In the genomic region with DNA sequence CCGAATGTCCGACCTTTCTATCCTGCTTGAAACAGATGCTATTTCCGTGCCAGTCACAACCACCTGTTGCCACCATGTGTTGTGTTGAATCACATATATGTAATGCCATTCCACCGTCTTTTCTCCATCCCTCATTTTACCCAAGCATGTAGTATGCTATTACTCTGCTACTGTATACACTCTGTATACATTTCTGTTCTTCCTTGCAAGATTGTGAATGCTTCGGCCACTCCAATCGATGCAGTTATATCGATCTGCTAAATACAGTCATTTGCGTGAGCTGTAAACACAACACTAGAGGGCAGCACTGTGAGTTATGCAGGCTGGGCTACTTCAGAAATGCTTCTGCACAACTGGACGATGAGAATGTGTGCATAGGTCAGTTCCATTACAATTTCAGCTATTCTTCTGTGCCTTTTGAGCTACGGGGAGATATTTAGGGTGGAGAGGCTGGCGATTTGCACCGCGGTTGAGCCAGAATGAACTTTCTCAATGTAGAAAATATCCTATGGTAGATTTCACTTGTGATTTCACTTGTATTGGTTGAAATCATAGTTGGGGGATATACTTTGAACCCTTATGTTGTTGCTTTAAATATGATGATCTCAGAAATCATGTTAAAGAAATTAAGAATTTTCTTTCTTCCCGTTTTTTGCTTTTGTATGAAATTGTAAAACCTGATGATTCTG, we compare ENCODE assay signal across 8 cellular contexts.
DNase-seq lines count a peak whose midpoint lies in the region; ATAC-seq and TF ChIP-seq lines count a peak whose summit lies in the region.

No MANE protein-coding gene starts in this region.

- no peaks in the 10 kb centered on the region for H3K9me3 ChIP-seq in HEK293 (ENCODE audit: control insufficient read depth, insufficient read depth, low read depth, low read length)
- no peaks in the 10 kb centered on the region for H3K9me3 ChIP-seq in WERI-Rb-1 (ENCODE audit: severe bottlenecking)
- no peaks in the 10 kb centered on the region for H3K9me3 ChIP-seq in right atrium auricular region

- H3K36me3 ChIP-seq in HEK293 (ENCODE audit: control insufficient read depth in 2 of 2, insufficient read depth in 1 of 2, low read length in 2 of 2) (no peaks in the 10 kb centered on the region), WERI-Rb-1 (no peaks in the 10 kb centered on the region), right atrium auricular region (no peaks in the 10 kb centered on the region)

- no peaks in the 10 kb centered on the region for H3K4me1 ChIP-seq in HEK293 (ENCODE audit: control insufficient read depth, insufficient read depth, low read length)
- no peaks in the 10 kb centered on the region for H3K4me1 ChIP-seq in right atrium auricular region

- H3K4me3 ChIP-seq in GM12864 (ENCODE audit: low read depth, low read length): no peak overlapping the region
- H3K4me3 ChIP-seq in HEK293 (ENCODE audit: low read depth, low read length): no peak overlapping the region
- no peak overlapping the region for H3K4me3 ChIP-seq in WERI-Rb-1 (ENCODE audit: low read depth, low read length)
- H3K4me3 ChIP-seq in right atrium auricular region: no peak overlapping the region

- POLR2A ChIA-PET in HEK293 (lab: Yijun Ruan, JAX): no interaction called here

- H3K27ac ChIP-seq in HEK293 (ENCODE audit: extremely low read depth, low read depth, low read length) (no peak overlapping the region), WERI-Rb-1 (no peak overlapping the region), right atrium auricular region (no peak overlapping the region)

- peak; percentile 27 to 35 for DNase-seq in AML-193 (lab: John Stamatoyannopoulos, UW)
- peak; percentile 64 for DNase-seq in GM12864 (ENCODE audit: low read depth)
- DNase-seq in M059J (ENCODE audit: low read depth): peak; percentile 56
- peak; percentile 54 for DNase-seq in WERI-Rb-1
- DNase-seq in right atrium auricular region (ENCODE audit: low spot score): no peak
- peak; percentile 2 for DNase-seq in smooth muscle cell of the brain vasculature (ENCODE audit: low read depth, low spot score)

- CTCF ChIA-PET in HEK293 (lab: Yijun Ruan, JAX): interaction anchor here (0.5 to 8.0 kb wide), 28 partner anchors 9 to 865 kb away, joined by 3 to 68 read pairs (median 5); no protein-coding TSS in a partner anchor

- H3K27me3 ChIP-seq in WERI-Rb-1 (ENCODE audit: insufficient read depth, low read depth, severe bottlenecking): no peaks in the 10 kb centered on the region
- H3K27me3 ChIP-seq in right atrium auricular region: no peaks in the 10 kb centered on the region

- ATAC-seq in HG03439 (IDR thresholded peaks at IDR 0.05; ENCODE audit: unreplicated experiment): no peak

- TF ChIP-seq CTCF in GM12864 (IDR thresholded peaks at IDR 0.05; ENCODE audit: low read depth, low read length, missing control alignments) (peak; percentile 72), HEK293 (tag by site-specific recombination; IDR thresholded peaks at IDR 0.05) (peak; percentile 66), WERI-Rb-1 (IDR thresholded peaks at IDR 0.05; ENCODE audit: low read depth, low read length) (peak; percentile 77), right atrium auricular region (IDR thresholded peaks at IDR 0.05) (peak; percentile 16 to 56)

TF ChIP-seq in HEK293, 187 proteins besides CTCF, POLR2A, EP300 and RAD21:
- TF ChIP-seq PRDM1 (tag by site-specific recombination; IDR thresholded peaks at IDR 0.05): peak; percentile 37; the same call in 1 of the 2 replicates
- TF ChIP-seq, protein P1, sequence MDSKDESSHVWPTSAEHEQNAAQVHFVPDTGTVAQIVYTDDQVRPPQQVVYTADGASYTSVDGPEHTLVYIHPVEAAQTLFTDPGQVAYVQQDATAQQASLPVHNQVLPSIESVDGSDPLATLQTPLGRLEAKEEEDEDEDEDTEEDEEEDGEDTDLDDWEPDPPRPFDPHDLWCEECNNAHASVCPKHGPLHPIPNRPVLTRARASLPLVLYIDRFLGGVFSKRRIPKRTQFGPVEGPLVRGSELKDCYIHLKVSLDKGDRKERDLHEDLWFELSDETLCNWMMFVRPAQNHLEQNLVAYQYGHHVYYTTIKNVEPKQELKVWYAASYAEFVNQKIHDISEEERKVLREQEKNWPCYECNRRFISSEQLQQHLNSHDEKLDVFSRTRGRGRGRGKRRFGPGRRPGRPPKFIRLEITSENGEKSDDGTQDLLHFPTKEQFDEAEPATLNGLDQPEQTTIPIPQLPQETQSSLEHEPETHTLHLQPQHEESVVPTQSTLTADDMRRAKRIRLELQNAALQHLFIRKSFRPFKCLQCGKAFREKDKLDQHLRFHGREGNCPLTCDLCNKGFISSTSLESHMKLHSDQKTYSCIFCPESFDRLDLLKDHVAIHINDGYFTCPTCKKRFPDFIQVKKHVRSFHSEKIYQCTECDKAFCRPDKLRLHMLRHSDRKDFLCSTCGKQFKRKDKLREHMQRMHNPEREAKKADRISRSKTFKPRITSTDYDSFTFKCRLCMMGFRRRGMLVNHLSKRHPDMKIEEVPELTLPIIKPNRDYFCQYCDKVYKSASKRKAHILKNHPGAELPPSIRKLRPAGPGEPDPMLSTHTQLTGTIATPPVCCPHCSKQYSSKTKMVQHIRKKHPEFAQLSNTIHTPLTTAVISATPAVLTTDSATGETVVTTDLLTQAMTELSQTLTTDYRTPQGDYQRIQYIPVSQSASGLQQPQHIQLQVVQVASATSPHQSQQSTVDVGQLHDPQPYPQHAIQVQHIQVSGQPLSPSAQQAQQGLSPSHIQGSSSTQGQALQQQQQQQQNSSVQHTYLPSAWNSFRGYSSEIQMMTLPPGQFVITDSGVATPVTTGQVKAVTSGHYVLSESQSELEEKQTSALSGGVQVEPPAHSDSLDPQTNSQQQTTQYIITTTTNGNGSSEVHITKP (tag by site-specific recombination; IDR thresholded peaks at IDR 0.05): 0 out of 2 replicates have a peak, but pooled peaks have one; percentile 26
- TF ChIP-seq ZNF654 (tag by site-specific recombination; IDR thresholded peaks at IDR 0.05; ENCODE audit: low read depth): peak; percentile 55
- peak; percentile 100 for TF ChIP-seq SCRT1 (tag by site-specific recombination; IDR thresholded peaks at IDR 0.05; ENCODE audit: borderline replicate concordance)
- peak; percentile 40; the same call in 1 of the 2 replicates for TF ChIP-seq ZNF501 (tag by site-specific recombination; IDR thresholded peaks at IDR 0.05)
- TF ChIP-seq SCRT2 (tag by site-specific recombination; IDR thresholded peaks at IDR 0.05): peak; percentile 100
- no peak for TF ChIP-seq ZNF169 (tag by site-specific recombination; IDR thresholded peaks at IDR 0.05)
- peak; percentile 96 for TF ChIP-seq ZBTB17 (tag by site-specific recombination; IDR thresholded peaks at IDR 0.05)
- peak; percentile 80; the same call in 1 of the 2 replicates for TF ChIP-seq ZNF2 (tag by site-specific recombination; IDR thresholded peaks at IDR 0.05)
- TF ChIP-seq ZNF423 (tag by site-specific recombination; IDR thresholded peaks at IDR 0.05): no peak
- no peak for TF ChIP-seq ZNF544 (tag by site-specific recombination; IDR thresholded peaks at IDR 0.05)
